ENCODE assay signal across 8 cellular contexts in genomic region chr7:127844707-127845331, GRCh38.
DNase-seq lines count a peak whose midpoint lies in the region; ATAC-seq lines count a peak whose summit lies in the region.
"Had no signal": no experiment of that assay in that cellular context is flagged by ENCODE, and none has a peak within 500 bp of the region (broad histone marks: within the 10 kb centered on the region; RNA-seq: fewer than 3 reads in every experiment).

No MANE protein-coding gene starts in this region.

- no peak overlapping the region for H3K4me3 ChIP-seq in adipocyte (ENCODE audit: low read length)
- H3K4me3 ChIP-seq in right cardiac atrium (ENCODE audit: low read length), result no peak overlapping the region
- peak overlapping the region in 1 of 2 donors; percentile 34 for H3K4me3 ChIP-seq in stomach smooth muscle (ENCODE audit: low read length in 2 of 2)

- peak; percentile 85 to 86 for ATAC-seq in right cardiac atrium
- ATAC-seq: esophagus mucosa had no signal

- H3K4me1 Mint-ChIP-seq in immature natural killer cell, result peaks cover 14 to 30% of the 10 kb centered on the region in 2 donors

- H3K4me1 ChIP-seq in adipocyte (ENCODE audit: control insufficient read depth, insufficient read depth, low read length) (peaks cover 49% of the 10 kb centered on the region), right cardiac atrium (ENCODE audit: control insufficient read depth, insufficient read depth, low read length) (peaks cover 6% of the 10 kb centered on the region), stomach smooth muscle (ENCODE audit: control insufficient read depth, insufficient read depth, low read length) (peaks cover 21% of the 10 kb centered on the region)

- no peaks in the 10 kb centered on the region for H3K9me3 Mint-ChIP-seq in immature natural killer cell

- H3K27me3 ChIP-seq in adipocyte (replicated peaks; ENCODE audit: control insufficient read depth, insufficient read depth, low read length) (no peaks in the 10 kb centered on the region), right cardiac atrium (ENCODE audit: control insufficient read depth, insufficient read depth) (no peaks in the 10 kb centered on the region), stomach smooth muscle (ENCODE audit: control insufficient read depth in 1 of 2, insufficient read depth in 2 of 2, low read length in 2 of 2) (no peaks in the 10 kb centered on the region)

- H3K36me3 Mint-ChIP-seq in immature natural killer cell, result peaks cover 19 to 42% (median 33%) of the 10 kb centered on the region in 3 donors

- H3K4me3 Mint-ChIP-seq in immature natural killer cell, result no peak overlapping the region

- H3K27ac ChIP-seq in right cardiac atrium (ENCODE audit: low read length) (peak overlapping the region; percentile 13), stomach smooth muscle (ENCODE audit: low read length) (peak overlapping the region; percentile 53)

- peak; percentile 34 for DNase-seq in LHCN-M2 (ENCODE audit: low read depth)
- DNase-seq in adipocyte (ENCODE audit: low read depth), result peak; percentile 32
- peak; percentile 48 to 79 (median 59) for DNase-seq in right cardiac atrium
- DNase-seq in immature natural killer cell, result no peak
- DNase-seq in hepatic stellate cell (ENCODE audit: low spot score), result no peak
- DNase-seq in activated gamma-delta T cell treated with Interleukin-2 at 50 U/mL for 16 hours, result no peak

- H3K9ac ChIP-seq in adipocyte (ENCODE audit: low read length), result no peak overlapping the region
- peak overlapping the region in 1 of 2 donors; percentile 6 for H3K9ac ChIP-seq in stomach smooth muscle (ENCODE audit: low read length in 2 of 2)

- H3K36me3 ChIP-seq in adipocyte (ENCODE audit: control insufficient read depth, insufficient read depth, low read length, severe bottlenecking), result peaks cover 26% of the 10 kb centered on the region
- no peaks in the 10 kb centered on the region for H3K36me3 ChIP-seq in stomach smooth muscle (ENCODE audit: control insufficient read depth in 2 of 2, insufficient read depth in 2 of 2, low read length in 2 of 2)

- H3K9me3 ChIP-seq in adipocyte (ENCODE audit: control insufficient read depth, low read length) (no peaks in the 10 kb centered on the region), right cardiac atrium (ENCODE audit: control insufficient read depth, low read length) (no peaks in the 10 kb centered on the region), stomach smooth muscle (ENCODE audit: control insufficient read depth in 2 of 2, low read length in 2 of 2) (no peaks in the 10 kb centered on the region)

- 20% methylated on average over 2 of the region's 2 CpGs for WGBS in right cardiac atrium

- peaks cover 0 to 1% (median 0%) of the 10 kb centered on the region in 3 donors for H3K27me3 Mint-ChIP-seq in immature natural killer cell (ENCODE audit: low read depth in 3 of 3)

- H3K27ac Mint-ChIP-seq in immature natural killer cell, result no peak overlapping the region

- intact Hi-C loops in right cardiac atrium (cut with DNase I), result no loop called here

Comparison
In these comparisons a context has a peak if more than half of its experiments do, and no peak if none do; other contexts are left out.
1. DNase-seq: peak in LHCN-M2 (single experiment), adipocyte (single experiment) and right cardiac atrium (3 of 3); none in immature natural killer cell (0 of 3), hepatic stellate cell (single experiment) and activated gamma-delta T cell treated with Interleukin-2 at 50 U/mL for 16 hours (single experiment).